In the genomic region with DNA sequence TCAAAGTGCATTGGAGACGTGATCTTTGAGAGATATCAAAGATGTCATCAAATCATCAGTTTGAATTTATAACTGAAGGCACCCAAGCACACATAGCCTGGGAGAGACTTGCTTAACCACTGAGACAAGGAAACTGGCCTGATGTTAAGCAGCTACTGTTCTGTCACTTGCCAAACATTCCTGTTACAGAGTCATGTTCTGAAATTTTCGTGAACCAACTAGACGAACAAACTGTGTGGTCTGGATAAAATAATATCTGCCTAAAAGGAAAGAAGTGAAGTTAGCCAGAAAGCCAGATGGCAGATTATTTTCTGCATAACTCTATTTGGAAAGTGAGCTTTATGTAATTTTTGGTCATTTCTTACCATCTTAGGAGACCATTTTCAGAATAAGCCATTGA, we compare ENCODE assay signal across 1 cellular context.
TF ChIP-seq lines count a peak whose summit lies in the region.

No MANE protein-coding gene starts in this region.

TF ChIP-seq in GM23338, 12 proteins besides CTCF, POLR2A, EP300 and RAD21 (continued from another document):
- TF ChIP-seq, protein P1, sequence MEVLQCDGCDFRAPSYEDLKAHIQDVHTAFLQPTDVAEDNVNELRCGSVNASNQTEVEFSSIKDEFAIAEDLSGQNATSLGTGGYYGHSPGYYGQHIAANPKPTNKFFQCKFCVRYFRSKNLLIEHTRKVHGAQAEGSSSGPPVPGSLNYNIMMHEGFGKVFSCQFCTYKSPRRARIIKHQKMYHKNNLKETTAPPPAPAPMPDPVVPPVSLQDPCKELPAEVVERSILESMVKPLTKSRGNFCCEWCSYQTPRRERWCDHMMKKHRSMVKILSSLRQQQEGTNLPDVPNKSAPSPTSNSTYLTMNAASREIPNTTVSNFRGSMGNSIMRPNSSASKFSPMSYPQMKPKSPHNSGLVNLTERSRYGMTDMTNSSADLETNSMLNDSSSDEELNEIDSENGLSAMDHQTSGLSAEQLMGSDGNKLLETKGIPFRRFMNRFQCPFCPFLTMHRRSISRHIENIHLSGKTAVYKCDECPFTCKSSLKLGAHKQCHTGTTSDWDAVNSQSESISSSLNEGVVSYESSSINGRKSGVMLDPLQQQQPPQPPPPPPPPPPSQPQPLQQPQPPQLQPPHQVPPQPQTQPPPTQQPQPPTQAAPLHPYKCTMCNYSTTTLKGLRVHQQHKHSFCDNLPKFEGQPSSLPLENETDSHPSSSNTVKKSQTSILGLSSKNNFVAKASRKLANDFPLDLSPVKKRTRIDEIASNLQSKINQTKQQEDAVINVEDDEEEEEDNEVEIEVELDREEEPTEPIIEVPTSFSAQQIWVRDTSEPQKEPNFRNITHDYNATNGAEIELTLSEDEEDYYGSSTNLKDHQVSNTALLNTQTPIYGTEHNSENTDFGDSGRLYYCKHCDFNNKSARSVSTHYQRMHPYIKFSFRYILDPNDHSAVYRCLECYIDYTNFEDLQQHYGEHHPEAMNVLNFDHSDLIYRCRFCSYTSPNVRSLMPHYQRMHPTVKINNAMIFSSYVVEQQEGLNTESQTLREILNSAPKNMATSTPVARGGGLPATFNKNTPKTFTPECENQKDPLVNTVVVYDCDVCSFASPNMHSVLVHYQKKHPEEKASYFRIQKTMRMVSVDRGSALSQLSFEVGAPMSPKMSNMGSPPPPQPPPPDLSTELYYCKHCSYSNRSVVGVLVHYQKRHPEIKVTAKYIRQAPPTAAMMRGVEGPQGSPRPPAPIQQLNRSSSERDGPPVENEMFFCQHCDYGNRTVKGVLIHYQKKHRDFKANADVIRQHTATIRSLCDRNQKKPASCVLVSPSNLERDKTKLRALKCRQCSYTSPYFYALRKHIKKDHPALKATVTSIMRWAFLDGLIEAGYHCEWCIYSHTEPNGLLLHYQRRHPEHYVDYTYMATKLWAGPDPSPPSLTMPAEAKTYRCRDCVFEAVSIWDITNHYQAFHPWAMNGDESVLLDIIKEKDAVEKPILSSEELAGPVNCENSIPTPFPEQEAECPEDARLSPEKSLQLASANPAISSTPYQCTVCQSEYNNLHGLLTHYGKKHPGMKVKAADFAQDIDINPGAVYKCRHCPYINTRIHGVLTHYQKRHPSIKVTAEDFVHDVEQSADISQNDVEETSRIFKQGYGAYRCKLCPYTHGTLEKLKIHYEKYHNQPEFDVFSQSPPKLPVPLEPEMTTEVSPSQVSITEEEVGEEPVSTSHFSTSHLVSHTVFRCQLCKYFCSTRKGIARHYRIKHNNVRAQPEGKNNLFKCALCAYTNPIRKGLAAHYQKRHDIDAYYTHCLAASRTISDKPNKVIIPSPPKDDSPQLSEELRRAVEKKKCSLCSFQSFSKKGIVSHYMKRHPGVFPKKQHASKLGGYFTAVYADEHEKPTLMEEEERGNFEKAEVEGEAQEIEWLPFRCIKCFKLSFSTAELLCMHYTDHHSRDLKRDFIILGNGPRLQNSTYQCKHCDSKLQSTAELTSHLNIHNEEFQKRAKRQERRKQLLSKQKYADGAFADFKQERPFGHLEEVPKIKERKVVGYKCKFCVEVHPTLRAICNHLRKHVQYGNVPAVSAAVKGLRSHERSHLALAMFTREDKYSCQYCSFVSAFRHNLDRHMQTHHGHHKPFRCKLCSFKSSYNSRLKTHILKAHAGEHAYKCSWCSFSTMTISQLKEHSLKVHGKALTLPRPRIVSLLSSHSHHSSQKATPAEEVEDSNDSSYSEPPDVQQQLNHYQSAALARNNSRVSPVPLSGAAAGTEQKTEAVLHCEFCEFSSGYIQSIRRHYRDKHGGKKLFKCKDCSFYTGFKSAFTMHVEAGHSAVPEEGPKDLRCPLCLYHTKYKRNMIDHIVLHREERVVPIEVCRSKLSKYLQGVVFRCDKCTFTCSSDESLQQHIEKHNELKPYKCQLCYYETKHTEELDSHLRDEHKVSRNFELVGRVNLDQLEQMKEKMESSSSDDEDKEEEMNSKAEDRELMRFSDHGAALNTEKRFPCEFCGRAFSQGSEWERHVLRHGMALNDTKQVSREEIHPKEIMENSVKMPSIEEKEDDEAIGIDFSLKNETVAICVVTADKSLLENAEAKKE (CRISPR knock-in tag; IDR thresholded peaks at IDR 0.05), result no peak
- TF ChIP-seq EZH2 (IDR thresholded peaks at IDR 0.05; ENCODE audit: low read depth, unreplicated experiment) (no peak), STAT1 (IDR thresholded peaks at IDR 0.05; ENCODE audit: unreplicated experiment) (no peak), CREB1 (CRISPR knock-in tag; IDR thresholded peaks at IDR 0.05; ENCODE audit: low read depth) (no peak), POLR2AphosphoS5 (IDR thresholded peaks at IDR 0.05; ENCODE audit: low read depth) (no peak), ZNF331 (CRISPR knock-in tag; IDR thresholded peaks at IDR 0.05; ENCODE audit: low read depth) (no peak), EZH2phosphoT487 (IDR thresholded peaks at IDR 0.05; ENCODE audit: unreplicated experiment) (no peak)
- TF ChIP-seq, protein P2, sequence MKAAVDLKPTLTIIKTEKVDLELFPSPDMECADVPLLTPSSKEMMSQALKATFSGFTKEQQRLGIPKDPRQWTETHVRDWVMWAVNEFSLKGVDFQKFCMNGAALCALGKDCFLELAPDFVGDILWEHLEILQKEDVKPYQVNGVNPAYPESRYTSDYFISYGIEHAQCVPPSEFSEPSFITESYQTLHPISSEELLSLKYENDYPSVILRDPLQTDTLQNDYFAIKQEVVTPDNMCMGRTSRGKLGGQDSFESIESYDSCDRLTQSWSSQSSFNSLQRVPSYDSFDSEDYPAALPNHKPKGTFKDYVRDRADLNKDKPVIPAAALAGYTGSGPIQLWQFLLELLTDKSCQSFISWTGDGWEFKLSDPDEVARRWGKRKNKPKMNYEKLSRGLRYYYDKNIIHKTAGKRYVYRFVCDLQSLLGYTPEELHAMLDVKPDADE (IDR thresholded peaks at IDR 0.05), result no peak
- TF ChIP-seq, protein P3, sequence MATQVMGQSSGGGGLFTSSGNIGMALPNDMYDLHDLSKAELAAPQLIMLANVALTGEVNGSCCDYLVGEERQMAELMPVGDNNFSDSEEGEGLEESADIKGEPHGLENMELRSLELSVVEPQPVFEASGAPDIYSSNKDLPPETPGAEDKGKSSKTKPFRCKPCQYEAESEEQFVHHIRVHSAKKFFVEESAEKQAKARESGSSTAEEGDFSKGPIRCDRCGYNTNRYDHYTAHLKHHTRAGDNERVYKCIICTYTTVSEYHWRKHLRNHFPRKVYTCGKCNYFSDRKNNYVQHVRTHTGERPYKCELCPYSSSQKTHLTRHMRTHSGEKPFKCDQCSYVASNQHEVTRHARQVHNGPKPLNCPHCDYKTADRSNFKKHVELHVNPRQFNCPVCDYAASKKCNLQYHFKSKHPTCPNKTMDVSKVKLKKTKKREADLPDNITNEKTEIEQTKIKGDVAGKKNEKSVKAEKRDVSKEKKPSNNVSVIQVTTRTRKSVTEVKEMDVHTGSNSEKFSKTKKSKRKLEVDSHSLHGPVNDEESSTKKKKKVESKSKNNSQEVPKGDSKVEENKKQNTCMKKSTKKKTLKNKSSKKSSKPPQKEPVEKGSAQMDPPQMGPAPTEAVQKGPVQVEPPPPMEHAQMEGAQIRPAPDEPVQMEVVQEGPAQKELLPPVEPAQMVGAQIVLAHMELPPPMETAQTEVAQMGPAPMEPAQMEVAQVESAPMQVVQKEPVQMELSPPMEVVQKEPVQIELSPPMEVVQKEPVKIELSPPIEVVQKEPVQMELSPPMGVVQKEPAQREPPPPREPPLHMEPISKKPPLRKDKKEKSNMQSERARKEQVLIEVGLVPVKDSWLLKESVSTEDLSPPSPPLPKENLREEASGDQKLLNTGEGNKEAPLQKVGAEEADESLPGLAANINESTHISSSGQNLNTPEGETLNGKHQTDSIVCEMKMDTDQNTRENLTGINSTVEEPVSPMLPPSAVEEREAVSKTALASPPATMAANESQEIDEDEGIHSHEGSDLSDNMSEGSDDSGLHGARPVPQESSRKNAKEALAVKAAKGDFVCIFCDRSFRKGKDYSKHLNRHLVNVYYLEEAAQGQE (IDR thresholded peaks at IDR 0.05; ENCODE audit: unreplicated experiment), result no peak
